ENCODE assay signal across 18 cellular contexts in the genomic region with DNA sequence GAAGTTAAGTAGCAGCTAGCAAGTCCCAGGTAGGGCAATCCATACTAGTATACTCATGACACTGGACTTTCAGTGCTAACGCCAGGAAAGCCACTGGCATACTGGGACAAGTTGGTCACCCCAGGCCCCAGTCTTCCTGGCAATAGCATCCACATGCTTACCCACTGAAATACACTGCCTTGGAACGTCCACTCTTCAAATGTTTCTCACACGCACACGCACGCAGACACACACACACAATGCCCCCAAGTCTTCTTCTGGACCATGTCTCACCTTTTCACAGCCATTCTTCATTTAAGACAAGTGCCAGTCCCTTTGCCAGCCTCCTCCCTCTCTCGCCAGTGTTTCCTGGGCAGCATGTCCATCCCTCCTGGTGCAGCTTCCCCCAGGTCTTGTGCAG. TPM values are rescaled to one million over a fixed set of nuclear protein-coding genes. Genes with fewer than 3 reads are reported as not detected.
A peak's percentile ranks its signal among the peaks of the same experiment; 100 is the strongest.
DNase-seq lines count a peak whose midpoint lies in the region; ATAC-seq and TF ChIP-seq lines count a peak whose summit lies in the region.
"Had no signal": no experiment of that assay in that cellular context is flagged by ENCODE, and none has a peak within 500 bp of the region (broad histone marks: within the 10 kb centered on the region; RNA-seq: fewer than 3 reads in every experiment).

No MANE protein-coding gene starts in this region.

- ATAC-seq in left lung = no peak
- ATAC-seq in GM18907 (IDR thresholded peaks at IDR 0.05; ENCODE audit: unreplicated experiment) = no peak
- ATAC-seq: A549; CD8-positive, alpha-beta T cell; GM23338; HepG2 had no signal

- H3K27ac Mint-ChIP-seq in endothelial cell (ENCODE audit: unreplicated experiment) = peak overlapping the region; percentile 31
- H3K27ac Mint-ChIP-seq: CD14-positive monocyte; CD8-positive, alpha-beta T cell; GM23338; H9 had no signal

- TF ChIP-seq POLR2A in adrenal gland (IDR thresholded peaks at IDR 0.05) = no peak

- peak overlapping the region; percentile 68 for H2BK120ac ChIP-seq in neuronal stem cell (ENCODE audit: low read depth, low read length)

- no peaks in the 10 kb centered on the region for H3K9me3 Mint-ChIP-seq in endothelial cell (ENCODE audit: unreplicated experiment)
- H3K9me3 Mint-ChIP-seq: CD14-positive monocyte; CD8-positive, alpha-beta T cell; GM23338; H9 had no signal

- H3K9me3 ChIP-seq in neuronal stem cell (replicated peaks in 1 of 2; ENCODE audit: control insufficient read depth in 2 of 2, insufficient read depth in 1 of 2, low read depth in 1 of 2, low read length in 2 of 2) = no peaks in the 10 kb centered on the region
- no peaks in the 10 kb centered on the region for H3K9me3 ChIP-seq in left lung
- no peaks in the 10 kb centered on the region for H3K9me3 ChIP-seq in adrenal gland (replicated peaks in 1 of 3)
- H3K9me3 ChIP-seq: A549 had no signal

- H3K27me3 ChIP-seq in neuronal stem cell (ENCODE audit: control insufficient read depth in 3 of 3, insufficient read depth in 3 of 3, low read depth in 1 of 3, low read length in 3 of 3) (peaks cover 0 to 22% (median 0%) of the 10 kb centered on the region in 3 experiments), left lung (no peaks in the 10 kb centered on the region), adrenal gland (no peaks in the 10 kb centered on the region)

- H3K4me1 ChIP-seq in neuronal stem cell (ENCODE audit: control insufficient read depth in 2 of 2, insufficient read depth in 1 of 2, low read depth in 1 of 2, low read length in 2 of 2) (peaks cover 12 to 15% of the 10 kb centered on the region in 2 donors), left lung (peaks cover 3 to 10% of the 10 kb centered on the region in 2 donors), adrenal gland (replicated peaks in 1 of 2) (no peaks in the 10 kb centered on the region)

- TF ChIP-seq CTCF in GM10248 (IDR thresholded peaks at IDR 0.05; ENCODE audit: control extremely low read depth, extremely low read depth, low read depth, missing control alignments) (no peak), endothelial cell (IDR thresholded peaks at IDR 0.05; ENCODE audit: unreplicated experiment) (no peak), left lung (IDR thresholded peaks at IDR 0.05) (no peak), adrenal gland (IDR thresholded peaks at IDR 0.05) (no peak)

- H3K4me1 Mint-ChIP-seq in endothelial cell (ENCODE audit: unreplicated experiment) = peaks cover 13% of the 10 kb centered on the region

- DNase-seq in ELF-1 (ENCODE audit: low read depth, low spot score) (peak; percentile 0), GM10248 (ENCODE audit: extremely low spot score) (peak; percentile 6), endothelial cell (ENCODE audit: low spot score) (no peak), neuronal stem cell (ENCODE audit: low spot score) (no peak), left lung (no peak), adrenal gland (no peak)
- DNase-seq: COR-L47, DMS153, DMS79 treated with DMSO at 0.1 percent for 48 hours, EL, GDM1, H9 had no signal

- H2BK5ac ChIP-seq in neuronal stem cell (ENCODE audit: low read length) = no peak overlapping the region

- H3K4ac ChIP-seq in neuronal stem cell (ENCODE audit: low read length) = no peak overlapping the region

- peaks cover 18% of the 10 kb centered on the region for H3K27me3 Mint-ChIP-seq in endothelial cell (ENCODE audit: unreplicated experiment)

- intact Hi-C loops in left lung (cut with DNase I) = no loop called here
- intact Hi-C loops in adrenal gland (cut with DNase I) = no loop called here

- peak overlapping the region; percentile 60 for H2BK15ac ChIP-seq in neuronal stem cell (ENCODE audit: low read length)

- H3K79me1 ChIP-seq in neuronal stem cell (ENCODE audit: low read depth, low read length) = no peaks in the 10 kb centered on the region

- no peak overlapping the region for H3K14ac ChIP-seq in neuronal stem cell (ENCODE audit: low read length)

- H3K4me2 ChIP-seq in neuronal stem cell (ENCODE audit: insufficient read depth, low read length, poor library complexity, severe bottlenecking) = no peak overlapping the region
- H3K4me2 ChIP-seq: A549, GM23338 had no signal

- no peak overlapping the region for H2AK5ac ChIP-seq in neuronal stem cell (ENCODE audit: low read depth, low read length)

- H3K4me3 ChIP-seq in neuronal stem cell (ENCODE audit: low read length in 2 of 2) (no peak overlapping the region), left lung (no peak overlapping the region), adrenal gland (no peak overlapping the region)
- H3K4me3 ChIP-seq: A549, GM23338 had no signal

- no peak overlapping the region for H4K8ac ChIP-seq in neuronal stem cell (ENCODE audit: low read depth, low read length)

- peak overlapping the region; percentile 87 for H2BK12ac ChIP-seq in neuronal stem cell (ENCODE audit: low read length)

- no peak overlapping the region for H3K27ac ChIP-seq in neuronal stem cell (replicated peaks; ENCODE audit: low read length)
- H3K27ac ChIP-seq in left lung = no peak overlapping the region
- no peak overlapping the region for H3K27ac ChIP-seq in adrenal gland
- H3K27ac ChIP-seq: A549 had no signal

- no peak overlapping the region for H3K4me3 Mint-ChIP-seq in endothelial cell (ENCODE audit: unreplicated experiment)
- H3K4me3 Mint-ChIP-seq: CD14-positive monocyte; CD8-positive, alpha-beta T cell; GM23338; H9 had no signal

- H3K36me3 Mint-ChIP-seq in endothelial cell (ENCODE audit: low read depth, unreplicated experiment) = peaks cover 7% of the 10 kb centered on the region
- H3K36me3 Mint-ChIP-seq: CD14-positive monocyte; CD8-positive, alpha-beta T cell had no signal

- no peak overlapping the region for H3K23ac ChIP-seq in neuronal stem cell (ENCODE audit: low read depth, low read length, poor library complexity)

- H3K18ac ChIP-seq in neuronal stem cell (ENCODE audit: low read length) = peak overlapping the region; percentile 4

- no peak overlapping the region for H3K9ac ChIP-seq in neuronal stem cell (ENCODE audit: low read depth, low read length, poor library complexity)

- no peak overlapping the region for H4K91ac ChIP-seq in neuronal stem cell (ENCODE audit: low read depth, low read length, poor library complexity)

- POLR2A ChIA-PET in GM10248 (lab: Yijun Ruan, JAX) = no interaction called here

- no peak overlapping the region for H2AFZ ChIP-seq in neuronal stem cell (ENCODE audit: low read length)
- H2AFZ ChIP-seq: GM23338 had no signal

- CTCF ChIA-PET in GM10248 (lab: Yijun Ruan, JAX) = interaction anchor here (1.3 to 10.1 kb wide), 3 partner anchors 22 to 153 kb away, joined by 3 to 138 read pairs (median 6); a partner anchor contains a TSS

- no CpG with 5 or more reads among the region's 6 CpGs for WGBS in neuronal stem cell (ENCODE audit: extremely low coverage in 2 of 2, insufficient read length in 2 of 2, insufficient replicate concordance in 1 of 2), 2 donors
- WGBS in adrenal gland, 4 donors = 72 to 83% (median 76%) methylated on average over 6 of the region's 6 CpGs

- H3K36me3 ChIP-seq in neuronal stem cell (replicated peaks in 1 of 2; ENCODE audit: control insufficient read depth in 2 of 2, insufficient read depth in 2 of 2, low read length in 2 of 2) (no peaks in the 10 kb centered on the region), left lung (no peaks in the 10 kb centered on the region), adrenal gland (replicated peaks in 1 of 2) (no peaks in the 10 kb centered on the region)

RNA-seq across cellular contexts. Expression of a gene that starts 8.7 kb away (rescaled TPM):
- total RNA-seq in endothelial cell (ENCODE audit: unreplicated experiment) (37.1 TPM), left lung (10 to 100 TPM; 63.8 to 72.3 TPM), adrenal gland (10 to 100 TPM; 20.9 to 96.6 (median 60.6) TPM)
- polyA plus RNA-seq in neuronal stem cell (2013, experiment 1 of 2) = 16.7 TPM
- 16.5 TPM for polyA plus RNA-seq in neuronal stem cell (2013, experiment 2 of 2)
- 10 to 100 TPM; 17.9 to 95.2 (median 23.3) TPM for polyA plus RNA-seq in adrenal gland

RNA-seq across cellular contexts. Expression of a gene that starts 25.0 kb away (rescaled TPM):
- total RNA-seq in endothelial cell (ENCODE audit: unreplicated experiment) = 0.56 TPM
- 0.33 TPM for polyA plus RNA-seq in neuronal stem cell (2013, experiment 1 of 2)
- 0.35 TPM for polyA plus RNA-seq in neuronal stem cell (2013, experiment 2 of 2)
- under 1 TPM; 0.52 to 0.96 TPM for total RNA-seq in left lung
- total RNA-seq in adrenal gland = 1 to 10 TPM in 7 of 8 donors, not detected in 1; 1.5 to 3.7 (median 2.1) TPM
- polyA plus RNA-seq in adrenal gland = 1 to 10 TPM; 1.5 to 5.1 (median 4.3) TPM
- total RNA-seq: HepG2 had no signal
- polyA plus RNA-seq: A549, CD14-positive monocyte had no signal

Comparison
In these comparisons a context has a peak if more than half of its experiments do, and no peak if none do; other contexts are left out.
1. DNase-seq: peak in ELF-1 (single experiment) and GM10248 (single experiment); none in endothelial cell (single experiment), neuronal stem cell (single experiment), left lung (0 of 2) and adrenal gland (0 of 7).